8 cellular contexts compared by ENCODE assay signal in the genomic region with DNA sequence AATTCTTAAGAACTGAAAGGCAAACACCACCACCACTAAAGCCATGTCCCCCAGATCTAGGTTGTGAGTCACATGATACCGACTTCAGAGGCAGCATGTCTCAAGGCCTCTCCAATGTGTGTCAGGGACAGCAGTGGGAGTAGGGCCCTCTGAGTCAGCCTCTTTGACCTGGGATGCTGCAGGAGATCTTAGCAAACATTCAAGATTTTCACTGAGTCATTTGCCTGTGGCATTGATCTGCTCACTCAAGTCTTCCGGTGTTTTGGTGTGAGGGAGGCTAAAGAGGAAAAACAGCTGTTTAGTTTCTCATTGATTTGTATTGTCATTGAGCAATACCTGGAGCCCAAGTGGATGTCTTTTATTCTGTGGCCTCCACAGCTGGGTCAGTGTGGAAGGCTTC. TPM values are rescaled to one million over a fixed set of nuclear protein-coding genes. Genes with fewer than 3 reads are reported as not detected.
A peak's percentile ranks its signal among the peaks of the same experiment; 100 is the strongest.
DNase-seq lines count a peak whose midpoint lies in the region; ATAC-seq and TF ChIP-seq lines count a peak whose summit lies in the region.

No MANE protein-coding gene starts in this region.

- in situ Hi-C loops in G401 (cut with HindIII; ENCODE audit: low sequenced_read_pairs), result no loop called here

- TF ChIP-seq CTCF in RWPE2 (IDR thresholded peaks at IDR 0.05; ENCODE audit: poor library complexity, severe bottlenecking) (no peak), vagina (IDR thresholded peaks at IDR 0.05) (no peak)

- no peaks in the 10 kb centered on the region for H3K9me3 ChIP-seq in RWPE2 (ENCODE audit: severe bottlenecking)
- H3K9me3 ChIP-seq in vagina, result no peaks in the 10 kb centered on the region

- DNase-seq in COLO829 (ENCODE audit: low spot score), result peak; percentile 78
- DNase-seq in RWPE2 (ENCODE audit: low spot score), result peak; percentile 82
- DNase-seq in astrocyte of the hippocampus (ENCODE audit: low read depth, low spot score), result peak; percentile 64
- DNase-seq in mucosa of gallbladder (ENCODE audit: low spot score), result peak; percentile 48
- DNase-seq in vagina (ENCODE audit: extremely low spot score in 2 of 2), result peak in 1 of 2 donors; percentile 94
- DNase-seq in NCI-H748 treated with DMSO at 0.1 percent for 48 hours (lab: John Stamatoyannopoulos, UW), result no peak
- DNase-seq in Right ventricle myocardium superior, result no peak
- DNase-seq in G401 (ENCODE audit: low spot score), result no peak

- no peaks in the 10 kb centered on the region for H3K27me3 ChIP-seq in RWPE2 (ENCODE audit: insufficient read depth, poor library complexity, severe bottlenecking)
- no peaks in the 10 kb centered on the region for H3K27me3 ChIP-seq in vagina

- intact Hi-C loops in vagina (cut with DNase I), result no loop called here
- intact Hi-C loops in Right ventricle myocardium superior (cut with DNase I), result no loop called here

- ATAC-seq in RWPE2 (ENCODE audit: low read depth), result peak; percentile 96
- no peak for ATAC-seq in Right ventricle myocardium superior (ENCODE audit: poor library complexity)

- H3K4me3 ChIP-seq in RWPE2 (ENCODE audit: severe bottlenecking) (no peak overlapping the region), vagina (no peak overlapping the region)

- no peak for TF ChIP-seq POLR2A in vagina (IDR thresholded peaks at IDR 0.05)

- H3K4me1 ChIP-seq in RWPE2 (ENCODE audit: insufficient read depth, poor library complexity, severe bottlenecking) (peaks cover 29% of the 10 kb centered on the region), vagina (peaks cover 17% of the 10 kb centered on the region)

- no peaks in the 10 kb centered on the region for H3K36me3 ChIP-seq in RWPE2 (ENCODE audit: low read depth)
- H3K36me3 ChIP-seq in vagina, result no peaks in the 10 kb centered on the region

- H3K27ac ChIP-seq in RWPE2 (ENCODE audit: poor library complexity, severe bottlenecking) (peak overlapping the region; percentile 61), vagina (peak overlapping the region; percentile 25)

RNA-seq across cellular contexts. Expression of gene TMC1, which starts 36.1 kb away (rescaled TPM):
- total RNA-seq in mucosa of gallbladder (not detected), vagina (not detected), Right ventricle myocardium superior (not detected)
- not detected in 2 replicates for total RNA-seq in G401 (2014; rRNA removed; shearing (Covaris generic))

Comparison
In these comparisons a context has a peak if more than half of its experiments do, and no peak if none do; other contexts are left out.
1. DNase-seq: peak in COLO829 (single experiment), RWPE2 (single experiment), astrocyte of the hippocampus (single experiment) and mucosa of gallbladder (single experiment); none in NCI-H748 treated with DMSO at 0.1 percent for 48 hours (single experiment), Right ventricle myocardium superior (single experiment) and G401 (single experiment).